Comparison of ENCODE assay signal across 4 cellular contexts in the genomic region with DNA sequence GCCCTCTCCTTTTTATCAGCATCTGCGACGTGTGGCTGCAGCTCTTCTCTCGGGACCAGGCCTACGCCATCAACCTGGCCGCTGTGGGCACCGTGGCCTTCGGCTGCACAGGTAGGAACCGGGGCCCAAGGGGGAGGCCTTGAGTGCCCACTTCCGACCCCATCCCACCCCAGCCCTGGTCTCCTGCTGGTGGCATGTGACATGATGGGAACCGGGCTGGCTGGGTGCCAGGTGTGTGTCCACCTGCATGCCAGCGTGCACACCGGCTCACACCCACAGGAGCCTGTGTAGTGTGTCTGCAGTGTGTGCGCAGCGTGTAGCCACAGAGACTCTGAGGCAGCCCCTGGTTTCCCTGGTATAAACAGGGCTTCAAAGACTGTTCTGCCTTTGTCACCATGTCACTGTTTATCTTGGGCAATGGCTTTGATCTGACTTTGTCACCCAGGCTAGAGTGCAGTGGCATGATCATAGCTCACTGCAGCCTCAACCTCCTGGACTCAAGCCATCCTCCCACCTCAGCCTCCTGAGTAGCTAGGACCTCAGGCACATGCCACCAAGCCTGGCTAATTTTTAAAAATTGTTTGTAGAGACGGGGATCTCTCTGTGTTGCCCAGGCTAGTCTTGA. TPM values are rescaled to one million over a fixed set of nuclear protein-coding genes. Genes with fewer than 3 reads are reported as not detected.
A peak's percentile ranks its signal among the peaks of the same experiment; 100 is the strongest.
DNase-seq lines count a peak whose midpoint lies in the region; ATAC-seq, FAIRE-seq and TF ChIP-seq lines count a peak whose summit lies in the region.
"Not testable (repeated sequence)": the region's sequence is repeated elsewhere in the genome, so short reads cannot be mapped to it uniquely, and the experiment has no call there.

No MANE protein-coding gene starts in this region.

- not testable (repeated sequence) for H3K27ac ChIP-seq in K562 (ENCODE audit: extremely low read depth, low read depth, low read length); spleen
- H3K27ac ChIP-seq in HepG2 (ENCODE audit: extremely low read length, insufficient read depth, low read length), result peak overlapping the region; percentile 18

- not testable (repeated sequence) for ATAC-seq in K562
- ATAC-seq in HepG2, result peak; percentile 72

- not testable (repeated sequence) for H3K4me2 ChIP-seq in K562 (ENCODE audit: insufficient read depth, low read length); HepG2 (ENCODE audit: low read depth, low read length)

- intact Hi-C loops in K562 (cut with micrococcal nuclease); HepG2 (cut with micrococcal nuclease; ENCODE audit: unreplicated experiment); spleen (cut with DNase I; ENCODE audit: low total_unique reads): not testable (repeated sequence)

- H3K27me3 ChIP-seq in H7 (ENCODE audit: control insufficient read depth, insufficient read depth, low read length); K562 (ENCODE audit: control insufficient read depth in 2 of 2, insufficient read depth in 2 of 2, low read length in 2 of 2); HepG2 (ENCODE audit: control insufficient read depth in 1 of 2, insufficient read depth in 2 of 2, low read length in 2 of 2): not testable (repeated sequence)
- peaks cover 0 to 15% (median 2%) of the 10 kb centered on the region in 7 donors for H3K27me3 ChIP-seq in spleen (replicated peaks in 1 of 7)

- TF ChIP-seq EP300 in K562 (IDR thresholded peaks at IDR 0.05; ENCODE audit: low read length); HepG2 (IDR thresholded peaks at IDR 0.05; ENCODE audit: low read depth in 2 of 2, low read length in 2 of 2); HepG2 (CRISPR knock-in tag; IDR thresholded peaks at IDR 0.05; ENCODE audit: borderline replicate concordance): not testable (repeated sequence)

- H3K9me1 ChIP-seq in K562 (ENCODE audit: control insufficient read depth, insufficient read depth, low read length), result not testable (repeated sequence)

- not testable (repeated sequence) for H3K9me3 ChIP-seq in K562 (replicated peaks; ENCODE audit: control insufficient read depth, insufficient read depth, low read depth, low read length); HepG2 (ENCODE audit: low read length); spleen

- POLR2A ChIA-PET in K562 (lab: Yijun Ruan, JAX), result interaction anchor here (0.7 kb wide), 1 partner anchor 122 kb away, joined by 3 read pairs; no protein-coding TSS in a partner anchor
- POLR2A ChIA-PET in HepG2 (lab: Yijun Ruan, JAX), result not testable (repeated sequence)

- TF ChIP-seq RAD21 in K562 (CRISPR knock-in tag; conservative IDR thresholded peaks at IDR 0.05 in 1 of 2, IDR thresholded peaks at IDR 0.05 in 1 of 2); HepG2 (CRISPR knock-in tag; IDR thresholded peaks at IDR 0.05): not testable (repeated sequence)

- not testable (repeated sequence) for FAIRE-seq in K562 (lab: Jason Lieb, UNC); HepG2 (lab: Jason Lieb, UNC)

- not testable (repeated sequence) for H3K36me3 ChIP-seq in H7 (replicated peaks; ENCODE audit: control insufficient read depth, insufficient read depth, low read length); K562 (ENCODE audit: control insufficient read depth, insufficient read depth, low read length); spleen
- peaks cover 6 to 15% of the 10 kb centered on the region in 2 experiments; a peak in 4 of 5 replicates for H3K36me3 ChIP-seq in HepG2 (replicated peaks in 1 of 2; ENCODE audit: control insufficient read depth in 1 of 2, insufficient read depth in 2 of 2, low read length in 2 of 2)

- not testable (repeated sequence) for BruUV-seq in K562 (replicated peaks; lab: Mats Ljungman, UMichigan); HepG2 (replicated peaks; lab: Mats Ljungman, UMichigan)

- not testable (repeated sequence) for H3K4me3 ChIP-seq in H7 (ENCODE audit: insufficient read depth, low read depth, low read length); K562; HepG2 (replicated peaks in 1 of 3; ENCODE audit: insufficient read depth in 1 of 3, low read depth in 2 of 3, low read length in 3 of 3); spleen

- not testable (repeated sequence) for H4K20me1 ChIP-seq in K562 (replicated peaks; ENCODE audit: control insufficient read depth, insufficient read depth, low read length); HepG2 (ENCODE audit: insufficient read depth, low read length)

- WGBS in K562 (ENCODE audit: insufficient coverage, low coverage, missing lambda C conversion rate), result 17% methylated on average over 6 of the region's 15 CpGs
- WGBS in HepG2 (ENCODE audit: low lambda C conversion rate), result 41% methylated on average over 4 of the region's 15 CpGs
- WGBS in spleen, 5 donors, result 69 to 88% (median 87%) methylated on average over 3 to 15 of the region's 15 CpGs

- TF ChIP-seq CTCF in K562 (IDR thresholded peaks at IDR 0.05 in 2 of 3, conservative IDR thresholded peaks at IDR 0.05 in 1 of 3; ENCODE audit: insufficient read depth in 2 of 3, low read depth in 1 of 3, low read length in 3 of 3); HepG2 (CRISPR knock-in tag; IDR thresholded peaks at IDR 0.05); spleen (IDR thresholded peaks at IDR 0.05 in 8 of 11, conservative IDR thresholded peaks at IDR 0.05 in 3 of 11): not testable (repeated sequence)

- DNase-seq in H7, result peak; percentile 18
- DNase-seq in K562 (ENCODE audit: extremely low read depth in 1 of 4, low spot score in 3 of 4), result not testable (repeated sequence)
- peak; percentile 59 for DNase-seq in HepG2 (ENCODE audit: low spot score)
- DNase-seq in spleen, result peak; percentile 69

- H3K79me2 ChIP-seq in K562 (ENCODE audit: control insufficient read depth, insufficient read depth, low read length); HepG2 (ENCODE audit: insufficient read depth, low read length): not testable (repeated sequence)

- in situ Hi-C loops in K562 (cut with MboI); HepG2 (cut with HindIII; ENCODE audit: extremely low pct_ligation_motif_present, low pct_unique_long_range_greater_than_20kb): not testable (repeated sequence)

- CTCF ChIA-PET in K562 (lab: Yijun Ruan, JAX; ENCODE audit: low intra/inter-chr PET ratio); HepG2 (lab: Yijun Ruan, JAX; ENCODE audit: low intra/inter-chr PET ratio, low total read pairs): not testable (repeated sequence)

- H3K9ac ChIP-seq in K562 (ENCODE audit: insufficient read depth in 1 of 2, low read depth in 2 of 2, low read length in 2 of 2); HepG2 (ENCODE audit: insufficient read depth, low read depth, low read length): not testable (repeated sequence)

- peaks cover 0 to 33% of the 10 kb centered on the region in 2 experiments; a peak in 2 of 5 replicates for H3K4me1 ChIP-seq in K562 (replicated peaks in 1 of 2; ENCODE audit: control insufficient read depth in 2 of 2, insufficient read depth in 2 of 2, low read length in 2 of 2)
- peaks cover 23% of the 10 kb centered on the region for H3K4me1 ChIP-seq in HepG2 (ENCODE audit: insufficient read depth, low read length)
- not testable (repeated sequence) for H3K4me1 ChIP-seq in spleen

- not testable (repeated sequence) for H2AFZ ChIP-seq in K562 (ENCODE audit: low read depth, low read length); HepG2 (ENCODE audit: low read length)

- TF ChIP-seq POLR2A in K562 (conservative IDR thresholded peaks at IDR 0.05); HepG2 (IDR thresholded peaks at IDR 0.05; ENCODE audit: insufficient read depth in 1 of 2, low read depth in 2 of 2, low read length in 2 of 2); spleen (IDR thresholded peaks at IDR 0.05): not testable (repeated sequence)

RNA-seq across cellular contexts. Expression of a gene that starts 9.1 kb away (rescaled TPM):
- total RNA-seq in H7 (2014; rRNA removed; shearing (Covaris generic)), result 15.7 and 16.5 TPM in 2 replicates
- 2.7 and 9.3 TPM in 2 replicates for total RNA-seq in K562 (2011; cell fraction: chromatin; rRNA removed; ENCODE audit: low replicate concordance)
- total RNA-seq in K562 (2011; cell fraction: nucleolus; rRNA removed), result 2.4 and 3.3 TPM in 2 replicates
- total RNA-seq in K562 (2011; cell fraction: nucleoplasm; rRNA removed), result 3.4 and 3.6 TPM in 2 replicates
- total RNA-seq in K562 (2014; rRNA removed) (0.77 and 2.3 TPM in 2 replicates), K562 (2014; rRNA removed; fragmentation: Illumina TruSeq; extraction: Trizol) (0.03 and 0.29 TPM in 2 replicates), K562 (2015; rRNA removed; fragmentation: Illumina TruSeq; extraction: Trizol) (0.14 and 0.19 TPM in 2 replicates), K562 (2021) (1.2 and 1.4 TPM in 2 replicates), HepG2 (2016; rRNA removed; fragmentation: Illumina TruSeq; extraction: Trizol) (21.2 and 31.7 TPM in 2 replicates), spleen (1 to 10 TPM in 6 of 7 donors, under 1 TPM in 1; 0.33 to 2.9 (median 2.4) TPM)
- polyA plus RNA-seq in K562 (2011; rRNA removed) (1.1 and 1.2 TPM in 2 replicates), K562 (2014; fragmentation: Illumina TruSeq; extraction: Trizol) (0.37 and 1.1 TPM in 2 replicates), K562 (2014; fragmentation: Nextera tagmentation; extraction: Ambion mirVana) (under 1 TPM; 0.01 to 0.03 TPM), K562 (2014; rRNA removed) (0.82 and 1.2 TPM in 2 replicates), HepG2 (2011; rRNA removed) (29.7 and 53.0 TPM in 2 replicates), spleen (1 to 10 TPM in 2 of 3 donors, under 1 TPM in 1; 0.67 to 2.2 (median 1.1) TPM)
- 0.80 and 4.7 TPM in 2 replicates for polyA plus RNA-seq in K562 (2011; cell fraction: cytosol; rRNA removed)
- polyA plus RNA-seq in K562 (2011; cell fraction: nucleus; rRNA removed), result 1.7 and 4.8 TPM in 2 replicates
- polyA plus RNA-seq in K562 (2012), result 0.60 and 0.78 TPM in 2 replicates
- polyA minus RNA-seq in K562 (2011; rRNA and poly(A)+ RNA removed), result 0.36 and 2.3 TPM in 2 replicates
- polyA minus RNA-seq in K562 (2011; cell fraction: cytosol; rRNA and poly(A)+ RNA removed), result 0.86 and 4.1 TPM in 2 replicates
- polyA minus RNA-seq in K562 (2011; cell fraction: nucleus; rRNA and poly(A)+ RNA removed), result 0.44 and 0.54 TPM in 2 replicates
- total RNA-seq in HepG2 (2016; cell fraction: cytosol; rRNA removed; fragmentation: Illumina TruSeq; extraction: Trizol; ENCODE audit: low read depth), result 33.8 and 34.7 TPM in 2 replicates
- total RNA-seq in HepG2 (2016; cell fraction: insoluble cytoplasmic fraction; rRNA removed; fragmentation: Illumina TruSeq; extraction: Trizol), result 18.9 and 30.5 TPM in 2 replicates
- total RNA-seq in HepG2 (2016; cell fraction: membrane; rRNA removed; fragmentation: Illumina TruSeq; extraction: Trizol), result 76.3 and 81.9 TPM in 2 replicates
- total RNA-seq in HepG2 (2016; cell fraction: nucleus; rRNA removed; fragmentation: Illumina TruSeq; extraction: Trizol), result 18.2 and 22.5 TPM in 2 replicates
- polyA plus RNA-seq in HepG2 (2011; cell fraction: cytosol; rRNA removed), result 23.1 and 35.9 TPM in 2 replicates
- polyA plus RNA-seq in HepG2 (2011; cell fraction: nucleus; rRNA removed), result 110 and 117 TPM in 2 replicates
- 21.6 and 26.5 TPM in 2 replicates for polyA plus RNA-seq in HepG2 (2012)
- polyA plus RNA-seq in HepG2 (2016; cell fraction: cytosol; fragmentation: Illumina TruSeq; extraction: Trizol; ENCODE audit: low read depth), result 78.6 and 80.2 TPM in 2 replicates
- 31.0 and 42.3 TPM in 2 replicates for polyA plus RNA-seq in HepG2 (2016; cell fraction: insoluble cytoplasmic fraction; fragmentation: Illumina TruSeq; extraction: Trizol; ENCODE audit: low read depth)
- 113 and 128 TPM in 2 replicates for polyA plus RNA-seq in HepG2 (2016; cell fraction: membrane; fragmentation: Illumina TruSeq; extraction: Trizol; ENCODE audit: low read depth)
- polyA plus RNA-seq in HepG2 (2016; cell fraction: nucleus; fragmentation: Illumina TruSeq; extraction: Trizol; ENCODE audit: insufficient read depth, low read depth), result 57.1 and 65.3 TPM in 2 replicates
- 1.5 and 136 TPM in 2 replicates for polyA minus RNA-seq in HepG2 (2011; rRNA and poly(A)+ RNA removed; ENCODE audit: low replicate concordance)
- polyA minus RNA-seq in HepG2 (2011; cell fraction: cytosol; rRNA and poly(A)+ RNA removed), result 23.7 and 26.6 TPM in 2 replicates
- 20.0 and 25.2 TPM in 2 replicates for polyA minus RNA-seq in HepG2 (2011; cell fraction: nucleus; rRNA and poly(A)+ RNA removed)
